ENCODE assay signal across 8 cellular contexts in the genomic region with DNA sequence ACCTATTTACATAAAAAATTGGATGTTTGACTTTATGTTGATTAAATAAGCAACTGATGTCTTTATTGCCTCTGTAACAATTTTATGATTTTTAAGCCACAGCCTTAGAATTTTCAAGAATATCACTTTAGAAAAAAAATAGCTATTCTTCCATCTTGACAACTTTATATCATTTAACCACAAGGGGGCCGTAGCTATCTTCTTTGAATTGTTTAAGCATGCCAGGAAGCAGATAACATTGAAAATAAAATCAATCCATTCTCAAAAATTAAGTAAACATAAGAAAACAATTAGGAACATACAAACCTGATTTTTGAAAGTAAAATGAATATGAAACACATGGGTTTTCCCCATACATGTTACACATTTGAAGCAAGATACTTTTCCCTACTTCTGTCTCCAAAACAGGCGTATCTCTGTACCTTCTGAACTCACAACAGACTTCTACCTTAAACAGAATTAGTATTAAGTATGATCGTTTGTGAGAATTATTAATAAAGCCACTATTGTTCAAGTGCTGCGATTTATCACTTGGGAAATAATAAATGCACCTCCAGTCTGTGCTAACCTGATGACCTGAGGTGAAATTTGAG.
DNase-seq lines count a peak whose midpoint lies in the region; ATAC-seq and TF ChIP-seq lines count a peak whose summit lies in the region.

No MANE protein-coding gene starts in this region.

- H3K27me3 ChIP-seq in BJ (ENCODE audit: control insufficient read depth, insufficient read depth, low read length) = no peaks in the 10 kb centered on the region
- H3K27me3 ChIP-seq in effector memory CD4-positive, alpha-beta T cell (replicated peaks; ENCODE audit: control insufficient read depth, insufficient read depth, low read length, poor library complexity, severe bottlenecking) = no peaks in the 10 kb centered on the region

- POLR2A ChIA-PET in BJ (lab: Charles Lee) = no interaction called here

- DNase-seq in BJ (ENCODE audit: low read depth) = no peak
- DNase-seq in NCI-H748 treated with DMSO at 0.1 percent for 48 hours (lab: John Stamatoyannopoulos, UW) = peak; percentile 71
- peak; percentile 32 for DNase-seq in cerebellum (ENCODE audit: low spot score)
- no peak for DNase-seq in nephron progenitor cell
- no peak for DNase-seq in iPS-NIHi7 (ENCODE audit: extremely low spot score)
- DNase-seq in effector memory CD4-positive, alpha-beta T cell = no peak

- no peak overlapping the region for H3K4me3 ChIP-seq in BJ (ENCODE audit: low read depth, low read length)
- no peak overlapping the region for H3K4me3 ChIP-seq in effector memory CD4-positive, alpha-beta T cell (ENCODE audit: insufficient read depth, low read depth, low read length, poor library complexity, severe bottlenecking)

- ATAC-seq in HG02852 (IDR thresholded peaks at IDR 0.05; ENCODE audit: unreplicated experiment) (peak; percentile 55), GM19452 (IDR thresholded peaks at IDR 0.05; ENCODE audit: unreplicated experiment) (no peak)

- H3K27me3 Mint-ChIP-seq in nephron progenitor cell (ENCODE audit: low read depth, poor library complexity) = no peaks in the 10 kb centered on the region

- no peak overlapping the region for H3K27ac ChIP-seq in effector memory CD4-positive, alpha-beta T cell (ENCODE audit: insufficient read depth, low read length, poor library complexity, severe bottlenecking)

- TF ChIP-seq CTCF in BJ (IDR thresholded peaks at IDR 0.05; ENCODE audit: insufficient read depth, low read depth, low read length) (peak; percentile 53), nephron progenitor cell (IDR thresholded peaks at IDR 0.05) (peak; percentile 68)

- CTCF ChIA-PET in BJ (lab: Yijun Ruan, JAX) = interaction anchor here (0.7 to 1.3 kb wide), 10 partner anchors 9 to 364 kb away, joined by 3 to 8 read pairs (median 4); no protein-coding TSS in a partner anchor

- no peaks in the 10 kb centered on the region for H3K36me3 Mint-ChIP-seq in nephron progenitor cell (ENCODE audit: low read depth)

- H3K4me1 Mint-ChIP-seq in nephron progenitor cell = peaks cover 21% of the 10 kb centered on the region

- no peaks in the 10 kb centered on the region for H3K9me3 ChIP-seq in effector memory CD4-positive, alpha-beta T cell (ENCODE audit: control insufficient read depth, low read length)

- no peaks in the 10 kb centered on the region for H3K9me3 Mint-ChIP-seq in nephron progenitor cell

- H3K4me1 ChIP-seq in effector memory CD4-positive, alpha-beta T cell (ENCODE audit: control insufficient read depth, insufficient read depth, low read length, poor library complexity, severe bottlenecking) = no peaks in the 10 kb centered on the region

- no peaks in the 10 kb centered on the region for H3K36me3 ChIP-seq in BJ (ENCODE audit: control insufficient read depth, insufficient read depth, low read length)
- H3K36me3 ChIP-seq in effector memory CD4-positive, alpha-beta T cell (ENCODE audit: control insufficient read depth, insufficient read depth, low read length) = no peaks in the 10 kb centered on the region

- H3K27ac Mint-ChIP-seq in nephron progenitor cell = no peak overlapping the region

- H3K4me3 Mint-ChIP-seq in nephron progenitor cell = no peak overlapping the region

Comparison
In these comparisons a context has a peak if more than half of its experiments do, and no peak if none do; other contexts are left out.
1. DNase-seq: peak in NCI-H748 treated with DMSO at 0.1 percent for 48 hours (single experiment) and cerebellum (single experiment); none in BJ (single experiment), nephron progenitor cell (single experiment), iPS-NIHi7 (single experiment) and effector memory CD4-positive, alpha-beta T cell (0 of 3).